ENCODE assay signal across 8 cellular contexts in genomic region chr17:54239291-54239690, GRCh38.
"Had no signal": no experiment of that assay in that cellular context is flagged by ENCODE, and none has a peak within 500 bp of the region (broad histone marks: within the 10 kb centered on the region; RNA-seq: fewer than 3 reads in every experiment).

No MANE protein-coding gene starts in this region.

- H3K9ac ChIP-seq: GM23248 had no signal

- H2AFZ ChIP-seq: GM23248 had no signal

- ATAC-seq: HCT116 had no signal

- H3K9me3 ChIP-seq: HAP-1 had no signal

- H3K4me1 ChIP-seq: HAP-1 had no signal

- H3K4me3 ChIP-seq: GM23248, HAP-1 had no signal

- H3K36me3 ChIP-seq: HAP-1 had no signal

- DNase-seq: GM23248, GOT3, H7, HFFc6, KG1 had no signal

- H3K27ac ChIP-seq: GM23248, HL-60 had no signal
